14 cellular contexts compared by ENCODE assay signal in the genomic region with DNA sequence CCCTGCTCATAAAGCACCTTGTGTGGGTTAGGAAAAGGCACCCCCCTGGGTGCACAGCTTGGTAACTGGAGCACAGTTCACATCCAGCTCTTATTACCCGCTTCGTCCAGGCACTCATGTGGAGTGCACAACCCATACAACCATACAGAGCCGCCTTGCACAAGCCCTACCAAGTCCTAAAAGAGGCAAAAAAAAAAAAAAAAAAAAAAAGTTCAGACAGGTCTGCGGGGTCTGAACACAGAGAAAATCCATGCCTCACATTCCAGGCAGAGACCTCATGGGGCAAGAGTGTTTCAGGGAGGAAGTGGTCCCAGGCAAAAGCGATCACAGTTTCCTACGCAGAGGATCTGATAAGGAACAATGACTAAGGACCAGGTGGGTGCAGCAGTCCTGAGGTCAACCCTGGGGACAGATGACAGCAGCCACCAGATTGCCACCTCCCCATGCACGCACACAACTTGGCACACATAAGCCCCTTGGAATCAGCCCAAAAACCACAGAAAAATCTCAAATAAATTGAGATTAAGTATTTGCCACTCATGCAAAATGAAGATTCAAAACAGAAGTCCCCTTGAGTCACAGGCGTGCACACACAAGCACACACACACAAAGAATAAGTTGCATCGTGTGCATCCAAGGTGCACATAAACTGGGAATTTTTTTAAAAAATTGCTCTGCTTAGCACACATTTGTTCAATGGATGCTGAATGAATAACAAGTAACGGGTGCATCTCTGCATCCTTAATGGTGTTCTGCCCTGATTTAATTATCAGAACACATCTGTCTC. TPM values are rescaled to one million over a fixed set of nuclear protein-coding genes. Genes with fewer than 3 reads are reported as not detected.
DNase-seq lines count a peak whose midpoint lies in the region; ATAC-seq, FAIRE-seq and TF ChIP-seq lines count a peak whose summit lies in the region.
"Had no signal": no experiment of that assay in that cellular context is flagged by ENCODE, and none has a peak within 500 bp of the region (broad histone marks: within the 10 kb centered on the region; RNA-seq: fewer than 3 reads in every experiment).

No MANE protein-coding gene starts in this region.

- FAIRE-seq in H54 (lab: Jason Lieb, UNC), result no peak
- FAIRE-seq: A204.1, endothelial cell of umbilical vein had no signal

- DNase-seq in NCI-H2171 treated with DMSO at 0.1 percent for 48 hours (lab: John Stamatoyannopoulos, UW) (peak; percentile 52), NCI-H2171 (lab: John Stamatoyannopoulos, UW) (no peak), EL (peak; percentile 53), SK-N-DZ (ENCODE audit: low spot score) (peak; percentile 46), islet precursor cell (peak; percentile 88), hepatic stellate cell (ENCODE audit: low spot score) (no peak), H54 (ENCODE audit: insufficient read length, low spot score) (no peak)
- DNase-seq: amniotic stem cell; DMS79; naive thymus-derived CD4-positive, alpha-beta T cell; NCI-H1105 treated with DMSO at 0.1 percent for 48 hours had no signal

- ATAC-seq in HG03039 (IDR thresholded peaks at IDR 0.05; ENCODE audit: unreplicated experiment), result no peak
- ATAC-seq: naive thymus-derived CD4-positive, alpha-beta T cell had no signal

- no peak for TF ChIP-seq POLR2A in H54 (IDR thresholded peaks at IDR 0.05; ENCODE audit: low read depth, low read length)

RNA-seq across cellular contexts. Expression of gene MB, which starts 12.3 kb away (rescaled TPM):
- polyA plus RNA-seq in SK-N-DZ (2014; cell fraction: cytosol; rRNA removed), result 0.34 TPM in 1 of 2 replicates, not detected in the other
- not detected in 2 replicates for polyA plus RNA-seq in SK-N-DZ (2014; cell fraction: nucleus; rRNA removed)
- polyA plus RNA-seq: endothelial cell of umbilical vein; naive thymus-derived CD4-positive, alpha-beta T cell had no signal

RNA-seq across cellular contexts. Expression of gene APOL6, which starts 43.4 kb away (rescaled TPM):
- polyA plus RNA-seq in SK-N-DZ (2014; cell fraction: cytosol; rRNA removed), result 0.03 and 0.14 TPM in 2 replicates
- not detected in 2 replicates for polyA plus RNA-seq in SK-N-DZ (2014; cell fraction: nucleus; rRNA removed)

Comparison
In these comparisons a context has a peak if more than half of its experiments do, and no peak if none do; other contexts are left out.
1. DNase-seq: peak in NCI-H2171 treated with DMSO at 0.1 percent for 48 hours (single experiment), EL (single experiment), SK-N-DZ (single experiment) and islet precursor cell (single experiment); none in NCI-H2171 (single experiment), hepatic stellate cell (single experiment) and H54 (single experiment).